Comparison of ENCODE assay signal across 9 cellular contexts in genomic region chr17:41836550-41837196, GRCh38. TPM values are rescaled to one million over a fixed set of nuclear protein-coding genes. Genes with fewer than 3 reads are reported as not detected.
DNase-seq lines count a peak whose midpoint lies in the region; ATAC-seq, FAIRE-seq and TF ChIP-seq lines count a peak whose summit lies in the region.
"Had no signal": no experiment of that assay in that cellular context is flagged by ENCODE, and none has a peak within 500 bp of the region (broad histone marks: within the 10 kb centered on the region; RNA-seq: fewer than 3 reads in every experiment).

No MANE protein-coding gene starts in this region.

- no peak overlapping the region for H2BK15ac ChIP-seq in mesenchymal stem cell (ENCODE audit: low read depth, poor library complexity, severe bottlenecking)

- H3K4me3 ChIP-seq in GM12878 (peak overlapping the region; percentile 92; the same call in 1 of the 2 replicates), mesenchymal stem cell (ENCODE audit: insufficient read depth in 1 of 2, low read depth in 1 of 2, low read length in 2 of 2) (peak overlapping the region; percentile 87 to 88), upper lobe of left lung (peak overlapping the region; percentile 77 to 94 (median 90))

- peak overlapping the region; percentile 66 for H4K8ac ChIP-seq in mesenchymal stem cell (ENCODE audit: low read length)

- H3K4me3 Mint-ChIP-seq in activated naive CD4-positive, alpha-beta T cell treated with anti-CD3 and anti-CD28 coated beads for 36 hours: peak overlapping the region; percentile 80

- no peak overlapping the region for H4K91ac ChIP-seq in mesenchymal stem cell (ENCODE audit: low read length)

- POLR2A ChIA-PET in GM12878 (lab: Charles Lee): interaction anchor here (0.7 to 1.9 kb wide), 2 partner anchors 13 to 15 kb away, joined by 4 to 5 read pairs; no protein-coding TSS in a partner anchor

- peaks cover 10% of the 10 kb centered on the region for H3K79me1 ChIP-seq in mesenchymal stem cell (replicated peaks; ENCODE audit: low read length, poor library complexity, severe bottlenecking)

- SMC1A ChIA-PET in GM12878 (lab: Charles Lee; ENCODE audit: uncharacterized antibody, unreplicated experiment): interaction anchor here (1.4 to 2.0 kb wide), 4 partner anchors 12 to 26 kb away, joined by 3 to 9 read pairs (median 4); no protein-coding TSS in a partner anchor

- H3K27ac ChIP-seq in GM12878 (ENCODE audit: control insufficient read depth, insufficient read depth) (no peak overlapping the region), mesenchymal stem cell (ENCODE audit: low read length, poor library complexity, severe bottlenecking) (no peak overlapping the region), upper lobe of left lung (peak overlapping the region; percentile 16 to 85 (median 76))

- no peak for TF ChIP-seq RAD21 in GM12878 (IDR thresholded peaks at IDR 0.05; ENCODE audit: insufficient read depth, low read depth, low read length)

- H3K18ac ChIP-seq in mesenchymal stem cell (ENCODE audit: low read depth in 1 of 2, low read length in 2 of 2): no peak overlapping the region

- H2BK120ac ChIP-seq in mesenchymal stem cell (ENCODE audit: low read depth, low read length): no peak overlapping the region

- in situ Hi-C loops in GM12878 (cut with MboI): no loop called here

- peaks cover under 1% of the 10 kb centered on the region for H3K36me3 Mint-ChIP-seq in activated naive CD4-positive, alpha-beta T cell treated with anti-CD3 and anti-CD28 coated beads for 36 hours (ENCODE audit: low read depth)

- TF ChIP-seq POLR2A in GM12878 (IDR thresholded peaks at IDR 0.05; ENCODE audit: low read depth, low read length) (no peak), upper lobe of left lung (IDR thresholded peaks at IDR 0.05) (no peak)

- TF ChIP-seq EP300 in GM12878 (IDR thresholded peaks at IDR 0.05; ENCODE audit: borderline replicate concordance in 1 of 2, control insufficient read depth in 1 of 2, low read depth in 2 of 2, low read length in 2 of 2): no peak
- no peak for TF ChIP-seq EP300 in upper lobe of left lung (IDR thresholded peaks at IDR 0.05)

- CTCF ChIA-PET in activated naive CD4-positive, alpha-beta T cell treated with anti-CD3 and anti-CD28 coated beads for 36 hours (lab: Charles Lee): interaction anchor here (0.7 to 1.0 kb wide), 2 partner anchors 13 to 28 kb away, joined by 4 read pairs; no protein-coding TSS in a partner anchor
- CTCF ChIA-PET in GM12878 (lab: Yijun Ruan, JAX): no interaction called here

- H3K27me3 Mint-ChIP-seq in activated naive CD4-positive, alpha-beta T cell treated with anti-CD3 and anti-CD28 coated beads for 36 hours (ENCODE audit: low read depth): no peaks in the 10 kb centered on the region

- H3K27me3 ChIP-seq in GM12878 (replicated peaks in 1 of 2; ENCODE audit: control insufficient read depth in 2 of 2, insufficient read depth in 2 of 2, low read length in 1 of 2) (no peaks in the 10 kb centered on the region), mesenchymal stem cell (ENCODE audit: control insufficient read depth in 1 of 2, insufficient read depth in 1 of 2, low read length in 2 of 2) (no peaks in the 10 kb centered on the region), upper lobe of left lung (no peaks in the 10 kb centered on the region)

- H3K79me2 ChIP-seq in GM12878 (ENCODE audit: control insufficient read depth, insufficient read depth, low read length): peaks cover 2% of the 10 kb centered on the region

- TF ChIP-seq CTCF in GM12878 (IDR thresholded peaks at IDR 0.05 in 2 of 3, conservative IDR thresholded peaks at IDR 0.05 in 1 of 3; ENCODE audit: control insufficient read depth in 2 of 3, extremely low read depth in 1 of 3, insufficient read depth in 1 of 3, low read depth in 3 of 3, low read length in 3 of 3) (no peak), upper lobe of left lung (IDR thresholded peaks at IDR 0.05) (no peak)

- peak overlapping the region; percentile 27 for H2AK5ac ChIP-seq in mesenchymal stem cell (ENCODE audit: low read length, severe bottlenecking)

- no peak overlapping the region for H3K23ac ChIP-seq in mesenchymal stem cell (ENCODE audit: low read length in 2 of 2)

- H3K4me2 ChIP-seq in GM12878 (ENCODE audit: control insufficient read depth, insufficient read depth) (peak overlapping the region; percentile 78), mesenchymal stem cell (ENCODE audit: low read length, poor library complexity, severe bottlenecking) (peak overlapping the region; percentile 67)

- no peak for FAIRE-seq in GM12878 (lab: Jason Lieb, UNC)

- H3K14ac ChIP-seq in mesenchymal stem cell (ENCODE audit: low read length in 2 of 2): no peak overlapping the region

- ATAC-seq in GM12878 (no peak), upper lobe of left lung (ENCODE audit: low FRiP score in 2 of 2) (no peak), GM19397 (IDR thresholded peaks at IDR 0.05; ENCODE audit: unreplicated experiment) (no peak)

- no peaks in the 10 kb centered on the region for H3K9me3 Mint-ChIP-seq in activated naive CD4-positive, alpha-beta T cell treated with anti-CD3 and anti-CD28 coated beads for 36 hours

- H3K4ac ChIP-seq in mesenchymal stem cell (ENCODE audit: low read depth in 1 of 2, low read length in 2 of 2): no peak overlapping the region

- H3K27ac Mint-ChIP-seq in activated naive CD4-positive, alpha-beta T cell treated with anti-CD3 and anti-CD28 coated beads for 36 hours: no peak overlapping the region

- RAD21 ChIA-PET in GM12878 (lab: Charles Lee; ENCODE audit: unreplicated experiment): no interaction called here

- no peaks in the 10 kb centered on the region for H3K9me3 ChIP-seq in GM12878 (replicated peaks; ENCODE audit: control insufficient read depth, insufficient read depth, low read length)
- H3K9me3 ChIP-seq in mesenchymal stem cell (ENCODE audit: control insufficient read depth, low read length): no peaks in the 10 kb centered on the region
- no peaks in the 10 kb centered on the region for H3K9me3 ChIP-seq in upper lobe of left lung

- peak overlapping the region; percentile 73 for H2AFZ ChIP-seq in GM12878 (ENCODE audit: control insufficient read depth, low read depth, low read length)
- H2AFZ ChIP-seq in mesenchymal stem cell (ENCODE audit: low read depth, low read length): peak overlapping the region; percentile 72

- H3K36me3 ChIP-seq in GM12878 (ENCODE audit: control insufficient read depth in 2 of 2, insufficient read depth in 2 of 2, low read length in 1 of 2): no peaks in the 10 kb centered on the region
- peaks cover 4 to 26% of the 10 kb centered on the region in 2 experiments for H3K36me3 ChIP-seq in mesenchymal stem cell (ENCODE audit: control insufficient read depth in 1 of 2, insufficient read depth in 2 of 2, low read depth in 1 of 2, low read length in 2 of 2)
- H3K36me3 ChIP-seq in upper lobe of left lung: peaks cover 0 to 13% (median 4%) of the 10 kb centered on the region in 4 donors

- H3K4me1 Mint-ChIP-seq in activated naive CD4-positive, alpha-beta T cell treated with anti-CD3 and anti-CD28 coated beads for 36 hours (ENCODE audit: low read depth): peaks cover 16% of the 10 kb centered on the region

- no peak overlapping the region for H2BK12ac ChIP-seq in mesenchymal stem cell (ENCODE audit: low read length in 2 of 2)

- H3K9ac ChIP-seq in GM12878 (ENCODE audit: control insufficient read depth, insufficient read depth, low read length): 0 out of 2 replicates have a peak overlapping the region, but pooled peaks have one; percentile 3
- peak overlapping the region; percentile 88 for H3K9ac ChIP-seq in mesenchymal stem cell (ENCODE audit: low read length)

- H2BK5ac ChIP-seq in mesenchymal stem cell (ENCODE audit: low read depth, low read length, poor library complexity, severe bottlenecking): no peak overlapping the region

- H3K4me1 ChIP-seq in GM12878 (ENCODE audit: control insufficient read depth, insufficient read depth, low read length) (peaks cover 9% of the 10 kb centered on the region; the same call in 1 of the 2 replicates), mesenchymal stem cell (ENCODE audit: control insufficient read depth, insufficient read depth, low read depth, low read length) (peaks cover 6% of the 10 kb centered on the region), upper lobe of left lung (peaks cover 5 to 23% (median 13%) of the 10 kb centered on the region in 4 donors)

- no TSS peak for BruUV-seq in GM12878 (replicated peaks; lab: Mats Ljungman, UMichigan)

- no peak for DNase-seq in activated naive CD4-positive, alpha-beta T cell treated with anti-CD3 and anti-CD28 coated beads for 36 hours
- no peak for DNase-seq in activated naive CD4-positive, alpha-beta T cell (lab: John Stamatoyannopoulos, UW)
- DNase-seq in GM12878 (ENCODE audit: low read depth, low spot score) (no peak), mesenchymal stem cell (no peak), upper lobe of left lung (no peak), NCI-H146 treated with DMSO at 0.1 percent for 48 hours (lab: John Stamatoyannopoulos, UW; ENCODE audit: unreplicated experiment) (no peak), SW480 (ENCODE audit: low spot score) (no peak)

- intact Hi-C loops in activated naive CD4-positive, alpha-beta T cell treated with anti-CD3 and anti-CD28 coated beads for 36 hours (cut with micrococcal nuclease): loop anchor here (2.0 kb wide), 1 partner anchor 28 kb away; the partner anchor contains the start of gene KLHL11
- intact Hi-C loops in GM12878 (cut with micrococcal nuclease; ENCODE audit: unreplicated experiment): no loop called here

- H4K20me1 ChIP-seq in GM12878 (ENCODE audit: control insufficient read depth, insufficient read depth): no peaks in the 10 kb centered on the region

- 39% methylated on average over 21 of the region's 21 CpGs for WGBS in GM12878 (ENCODE audit: insufficient coverage, insufficient replicate concordance, low lambda C conversion rate, missing lambda C conversion rate)
- WGBS in mesenchymal stem cell: 79% methylated on average over 21 of the region's 21 CpGs
- WGBS in upper lobe of left lung, 2 donors: 44 to 54% methylated on average over 21 of the region's 21 CpGs

RNA-seq across cellular contexts. Expression of gene NT5C3B, which starts 0.6 kb away (rescaled TPM):
- total RNA-seq in activated naive CD4-positive, alpha-beta T cell treated with anti-CD3 and anti-CD28 coated beads for 36 hours: 10 to 100 TPM; 25.9 to 28.1 TPM
- total RNA-seq in GM12878 (2013; cell fraction: nucleolus; rRNA removed): 32.6 and 34.5 TPM in 2 replicates
- 41.2 and 51.3 TPM in 2 replicates for total RNA-seq in GM12878 (2014; rRNA removed)
- total RNA-seq in GM12878 (2014; rRNA removed; fragmentation: Illumina TruSeq; extraction: Trizol): 38.6 and 38.8 TPM in 2 replicates
- 38.7 and 41.2 TPM in 2 replicates for total RNA-seq in GM12878 (2021)
- 19.5 TPM for polyA plus RNA-seq in GM12878 (2011; ENCODE audit: low read depth)
- polyA plus RNA-seq in GM12878 (2011; rRNA removed): 64.6 and 74.1 TPM in 2 replicates
- polyA plus RNA-seq in GM12878 (2011; cell fraction: cytosol; rRNA removed): 46.8 and 48.1 TPM in 2 replicates
- polyA plus RNA-seq in GM12878 (2011; cell fraction: nucleus; rRNA removed): 54.1 and 66.4 TPM in 2 replicates
- polyA plus RNA-seq in GM12878 (2012): 29.5 and 34.1 TPM in 2 replicates
- 48.0 and 54.4 TPM in 2 replicates for polyA plus RNA-seq in GM12878 (2014; fragmentation: Illumina TruSeq; extraction: Trizol)
- polyA plus RNA-seq in GM12878 (2014; fragmentation: Nextera tagmentation; extraction: Ambion mirVana): 1 to 10 TPM in 1 of 2 experiments, under 1 TPM in 1; 0.52 to 6.6 TPM
- polyA plus RNA-seq in GM12878 (2014; rRNA removed): 49.0 and 53.9 TPM in 2 replicates
- polyA plus RNA-seq in GM12878 (2016; fragmentation: Nextera tagmentation; extraction: Ambion mirVana): 10 to 100 TPM; 38.1 to 40.7 TPM
- 27.9 and 36.4 TPM in 2 replicates for polyA minus RNA-seq in GM12878 (2011; rRNA and poly(A)+ RNA removed)
- polyA minus RNA-seq in GM12878 (2011; cell fraction: cytosol; rRNA and poly(A)+ RNA removed): 5.2 and 9.6 TPM in 2 replicates
- polyA minus RNA-seq in GM12878 (2011; cell fraction: nucleus; rRNA and poly(A)+ RNA removed): 24.1 and 26.6 TPM in 2 replicates
- 50.3 TPM for polyA plus RNA-seq in mesenchymal stem cell (2013, experiment 1 of 2)
- polyA plus RNA-seq in mesenchymal stem cell (2013, experiment 2 of 2): 50.3 TPM
- 10 to 100 TPM; 35.1 to 61.8 (median 37.5) TPM for total RNA-seq in upper lobe of left lung

RNA-seq across cellular contexts. Expression of gene KLHL10, which starts 1.0 kb away (rescaled TPM):
- not detected for total RNA-seq in activated naive CD4-positive, alpha-beta T cell treated with anti-CD3 and anti-CD28 coated beads for 36 hours
- not detected in 2 replicates for total RNA-seq in GM12878 (2013; cell fraction: nucleolus; rRNA removed)
- total RNA-seq in GM12878 (2014; rRNA removed) (0.11 and 0.62 TPM in 2 replicates), GM12878 (2014; rRNA removed; fragmentation: Illumina TruSeq; extraction: Trizol) (0.13 and 0.18 TPM in 2 replicates), GM12878 (2021) (not detected in 2 replicates), upper lobe of left lung (1 to 10 TPM in 1 of 6 donors, under 1 TPM in 2, not detected in 3; 0.17 to 1.1 (median 0.37) TPM)
- 0.46 TPM for polyA plus RNA-seq in GM12878 (2011; ENCODE audit: low read depth)
- polyA plus RNA-seq in GM12878 (2011; rRNA removed) (0.22 and 0.37 TPM in 2 replicates), GM12878 (2014; fragmentation: Illumina TruSeq; extraction: Trizol) (0.19 and 0.49 TPM in 2 replicates), GM12878 (2014; fragmentation: Nextera tagmentation; extraction: Ambion mirVana) (not detected), GM12878 (2014; rRNA removed) (0.19 and 0.24 TPM in 2 replicates), GM12878 (2016; fragmentation: Nextera tagmentation; extraction: Ambion mirVana) (under 1 TPM in 1 of 2 experiments, not detected in 1; 0.35 TPM)
- polyA plus RNA-seq in GM12878 (2011; cell fraction: cytosol; rRNA removed): 0.17 and 0.25 TPM in 2 replicates
- 0.29 and 0.31 TPM in 2 replicates for polyA plus RNA-seq in GM12878 (2011; cell fraction: nucleus; rRNA removed)
- polyA plus RNA-seq in GM12878 (2012): 0.22 and 0.31 TPM in 2 replicates
- polyA minus RNA-seq in GM12878 (2011; rRNA and poly(A)+ RNA removed): 0.10 and 1.2 TPM in 2 replicates
- not detected in 2 replicates for polyA minus RNA-seq in GM12878 (2011; cell fraction: cytosol; rRNA and poly(A)+ RNA removed)
- not detected in 2 replicates for polyA minus RNA-seq in GM12878 (2011; cell fraction: nucleus; rRNA and poly(A)+ RNA removed)
- polyA plus RNA-seq in mesenchymal stem cell (2013, experiment 1 of 2): not detected
- polyA plus RNA-seq in mesenchymal stem cell (2013, experiment 2 of 2): 0.03 TPM
- total RNA-seq: LHCN-M2 had no signal

RNA-seq across cellular contexts. Expression of gene FKBP10, which starts 23.9 kb away (rescaled TPM):
- under 1 TPM in 1 of 2 experiments, not detected in 1; 0.36 TPM for total RNA-seq in activated naive CD4-positive, alpha-beta T cell treated with anti-CD3 and anti-CD28 coated beads for 36 hours
- total RNA-seq in GM12878 (2013; cell fraction: nucleolus; rRNA removed): 7.9 and 9.6 TPM in 2 replicates
- total RNA-seq in GM12878 (2014; rRNA removed) (1.8 and 2.1 TPM in 2 replicates), GM12878 (2014; rRNA removed; fragmentation: Illumina TruSeq; extraction: Trizol) (1.5 and 1.6 TPM in 2 replicates), GM12878 (2021) (3.8 and 4.2 TPM in 2 replicates), upper lobe of left lung (10 to 100 TPM in 5 of 6 donors, 1 to 10 TPM in 1; 8.9 to 59.7 (median 29.3) TPM)
- 0.25 TPM for polyA plus RNA-seq in GM12878 (2011; ENCODE audit: low read depth)
- polyA plus RNA-seq in GM12878 (2011; rRNA removed) (1.6 and 2.9 TPM in 2 replicates), GM12878 (2014; fragmentation: Illumina TruSeq; extraction: Trizol) (2.6 and 3.4 TPM in 2 replicates), GM12878 (2014; fragmentation: Nextera tagmentation; extraction: Ambion mirVana) (under 1 TPM; 0.02 to 0.08 TPM), GM12878 (2014; rRNA removed) (4.7 and 5.2 TPM in 2 replicates), GM12878 (2016; fragmentation: Nextera tagmentation; extraction: Ambion mirVana) (under 1 TPM; 0.18 to 0.71 TPM)
- polyA plus RNA-seq in GM12878 (2011; cell fraction: cytosol; rRNA removed): 3.6 and 4.6 TPM in 2 replicates
- polyA plus RNA-seq in GM12878 (2011; cell fraction: nucleus; rRNA removed): 19.5 and 31.0 TPM in 2 replicates
- 1.5 and 1.8 TPM in 2 replicates for polyA plus RNA-seq in GM12878 (2012)
- 1.0 and 1.9 TPM in 2 replicates for polyA minus RNA-seq in GM12878 (2011; rRNA and poly(A)+ RNA removed)
- polyA minus RNA-seq in GM12878 (2011; cell fraction: cytosol; rRNA and poly(A)+ RNA removed): 2.7 and 2.8 TPM in 2 replicates
- 3.4 and 5.0 TPM in 2 replicates for polyA minus RNA-seq in GM12878 (2011; cell fraction: nucleus; rRNA and poly(A)+ RNA removed)
- 641 TPM for polyA plus RNA-seq in mesenchymal stem cell (2013, experiment 1 of 2)
- polyA plus RNA-seq in mesenchymal stem cell (2013, experiment 2 of 2): 626 TPM

RNA-seq across cellular contexts. Expression of gene P3H4, which starts 24.9 kb away (rescaled TPM):
- total RNA-seq in activated naive CD4-positive, alpha-beta T cell treated with anti-CD3 and anti-CD28 coated beads for 36 hours: 1 to 10 TPM; 1.2 to 1.5 TPM
- total RNA-seq in GM12878 (2013; cell fraction: nucleolus; rRNA removed): 3.0 and 4.0 TPM in 2 replicates
- total RNA-seq in GM12878 (2014; rRNA removed) (0.85 and 1.9 TPM in 2 replicates), GM12878 (2014; rRNA removed; fragmentation: Illumina TruSeq; extraction: Trizol) (0.46 and 0.54 TPM in 2 replicates), GM12878 (2021) (1.1 and 1.5 TPM in 2 replicates), upper lobe of left lung (10 to 100 TPM in 2 of 6 donors, 1 to 10 TPM in 4; 5.8 to 26.2 (median 8.9) TPM)
- polyA plus RNA-seq in GM12878 (2011; ENCODE audit: low read depth): not detected
- polyA plus RNA-seq in GM12878 (2011; rRNA removed) (0.29 and 0.64 TPM in 2 replicates), GM12878 (2014; fragmentation: Illumina TruSeq; extraction: Trizol) (0.32 TPM in 1 of 2 replicates, not detected in the other), GM12878 (2014; fragmentation: Nextera tagmentation; extraction: Ambion mirVana) (under 1 TPM in 1 of 2 experiments, not detected in 1; 0.37 TPM), GM12878 (2014; rRNA removed) (0.55 and 1.2 TPM in 2 replicates), GM12878 (2016; fragmentation: Nextera tagmentation; extraction: Ambion mirVana) (1 to 10 TPM in 1 of 2 experiments, under 1 TPM in 1; 0.81 to 1.0 TPM)
- 0.84 and 1.3 TPM in 2 replicates for polyA plus RNA-seq in GM12878 (2011; cell fraction: cytosol; rRNA removed)
- polyA plus RNA-seq in GM12878 (2011; cell fraction: nucleus; rRNA removed): 0.89 and 1.3 TPM in 2 replicates
- polyA plus RNA-seq in GM12878 (2012): 0.35 and 0.39 TPM in 2 replicates
- polyA minus RNA-seq in GM12878 (2011; rRNA and poly(A)+ RNA removed): 0.59 and 1.5 TPM in 2 replicates
- polyA minus RNA-seq in GM12878 (2011; cell fraction: cytosol; rRNA and poly(A)+ RNA removed): 1.8 and 2.0 TPM in 2 replicates
- 0.73 and 2.3 TPM in 2 replicates for polyA minus RNA-seq in GM12878 (2011; cell fraction: nucleus; rRNA and poly(A)+ RNA removed)
- 63.6 TPM for polyA plus RNA-seq in mesenchymal stem cell (2013, experiment 1 of 2)
- 62.2 TPM for polyA plus RNA-seq in mesenchymal stem cell (2013, experiment 2 of 2)

RNA-seq across cellular contexts. Expression of gene KLHL11, which starts 28.6 kb away (rescaled TPM):
- 1 to 10 TPM; 8.9 to 9.6 TPM for total RNA-seq in activated naive CD4-positive, alpha-beta T cell treated with anti-CD3 and anti-CD28 coated beads for 36 hours
- 23.5 and 24.7 TPM in 2 replicates for total RNA-seq in GM12878 (2013; cell fraction: nucleolus; rRNA removed)
- total RNA-seq in GM12878 (2014; rRNA removed) (15.5 and 17.2 TPM in 2 replicates), GM12878 (2014; rRNA removed; fragmentation: Illumina TruSeq; extraction: Trizol) (13.4 and 13.9 TPM in 2 replicates), GM12878 (2021) (11.5 and 13.9 TPM in 2 replicates), upper lobe of left lung (10 to 100 TPM; 13.3 to 25.2 (median 15.5) TPM)
- polyA plus RNA-seq in GM12878 (2011; ENCODE audit: low read depth): 3.1 TPM
- polyA plus RNA-seq in GM12878 (2011; rRNA removed) (8.6 and 9.2 TPM in 2 replicates), GM12878 (2014; fragmentation: Illumina TruSeq; extraction: Trizol) (3.1 and 4.5 TPM in 2 replicates), GM12878 (2014; fragmentation: Nextera tagmentation; extraction: Ambion mirVana) (under 1 TPM; 0.07 to 0.10 TPM), GM12878 (2014; rRNA removed) (5.4 and 6.0 TPM in 2 replicates), GM12878 (2016; fragmentation: Nextera tagmentation; extraction: Ambion mirVana) (10 to 100 TPM; 11.5 to 12.1 TPM)
- polyA plus RNA-seq in GM12878 (2011; cell fraction: cytosol; rRNA removed): 5.9 and 6.7 TPM in 2 replicates
- polyA plus RNA-seq in GM12878 (2011; cell fraction: nucleus; rRNA removed): 3.4 and 4.0 TPM in 2 replicates
- polyA plus RNA-seq in GM12878 (2012): 2.3 and 2.4 TPM in 2 replicates
- 31.0 and 44.5 TPM in 2 replicates for polyA minus RNA-seq in GM12878 (2011; rRNA and poly(A)+ RNA removed)
- 8.7 and 13.5 TPM in 2 replicates for polyA minus RNA-seq in GM12878 (2011; cell fraction: cytosol; rRNA and poly(A)+ RNA removed)
- 5.1 and 7.9 TPM in 2 replicates for polyA minus RNA-seq in GM12878 (2011; cell fraction: nucleus; rRNA and poly(A)+ RNA removed)
- polyA plus RNA-seq in mesenchymal stem cell (2013, experiment 1 of 2): 2.7 TPM
- polyA plus RNA-seq in mesenchymal stem cell (2013, experiment 2 of 2): 2.6 TPM

Comparison
In these comparisons a context has a peak if more than half of its experiments do, and no peak if none do; other contexts are left out.
1. H3K27ac ChIP-seq: peak in upper lobe of left lung (4 of 4); none in GM12878 (single experiment) and mesenchymal stem cell (single experiment).
2. Peak in every context shown above with its lines, with median percentiles within 50 percentile points of each other: H3K4me3 ChIP-seq.